Comparison of ENCODE assay signal across 17 cellular contexts in genomic region chr6:43778131-43778857, GRCh38. TPM values are rescaled to one million over a fixed set of nuclear protein-coding genes. Genes with fewer than 3 reads are reported as not detected.
DNase-seq lines count a peak whose midpoint lies in the region; ATAC-seq and TF ChIP-seq lines count a peak whose summit lies in the region.
"Had no signal": no experiment of that assay in that cellular context is flagged by ENCODE, and none has a peak within 500 bp of the region (broad histone marks: within the 10 kb centered on the region; RNA-seq: fewer than 3 reads in every experiment).

No MANE protein-coding gene starts in this region.

- H3K9ac ChIP-seq in mammary epithelial cell (ENCODE audit: insufficient read depth, low read length) = no peak overlapping the region

- H3K27ac Mint-ChIP-seq in activated naive CD8-positive, alpha-beta T cell treated with anti-CD3 and anti-CD28 coated beads for 36 hours = no peak overlapping the region
- H3K27ac Mint-ChIP-seq: H9 had no signal

- peaks cover 61% of the 10 kb centered on the region for H3K36me3 Mint-ChIP-seq in activated naive CD8-positive, alpha-beta T cell treated with anti-CD3 and anti-CD28 coated beads for 36 hours

- peaks cover 22% of the 10 kb centered on the region for H3K4me1 ChIP-seq in mammary epithelial cell (ENCODE audit: insufficient read depth, low read length)

- no peak overlapping the region for H2AFZ ChIP-seq in mammary epithelial cell (ENCODE audit: low read depth, low read length)
- H2AFZ ChIP-seq: PC-9 had no signal

- dilution Hi-C loops in mammary epithelial cell (cut with HindIII; ENCODE audit: low sequenced_read_pairs) = loop anchor here (5.0 kb wide), 3 partner anchors 39 to 106 kb away; no protein-coding TSS in a partner anchor

- no peaks in the 10 kb centered on the region for H3K9me3 ChIP-seq in mammary epithelial cell (replicated peaks; ENCODE audit: insufficient read depth, low read length)

- H3K9me3 Mint-ChIP-seq in activated naive CD8-positive, alpha-beta T cell treated with anti-CD3 and anti-CD28 coated beads for 36 hours = no peaks in the 10 kb centered on the region
- H3K9me3 Mint-ChIP-seq: CD14-positive monocyte, H9 had no signal

- intact Hi-C loops in left cardiac atrium (cut with DNase I) = no loop called here
- intact Hi-C loops in Right ventricle myocardium superior (cut with DNase I) = loop anchor here (10.0 kb wide), 1 partner anchor 227 kb away; no protein-coding TSS in a partner anchor
- intact Hi-C loops in mammary epithelial cell (cut with micrococcal nuclease) = loop anchor here (10.0 kb wide), 1 partner anchor 457 kb away; no protein-coding TSS in a partner anchor
- intact Hi-C loops in posterior vena cava (cut with DNase I) = loop anchor here in 1 of 2 donors (10.0 kb wide), 1 partner anchor 177 kb away; no protein-coding TSS in a partner anchor

- H3K27me3 ChIP-seq in mammary epithelial cell (ENCODE audit: insufficient read depth, low read length) = no peaks in the 10 kb centered on the region

- peaks cover 20% of the 10 kb centered on the region for H3K4me1 Mint-ChIP-seq in activated naive CD8-positive, alpha-beta T cell treated with anti-CD3 and anti-CD28 coated beads for 36 hours

- WGBS in mammary epithelial cell (ENCODE audit: low coverage, missing lambda C conversion rate) = 100% methylated on average over 4 of the region's 4 CpGs

- no peak overlapping the region for H3K4me3 Mint-ChIP-seq in activated naive CD8-positive, alpha-beta T cell treated with anti-CD3 and anti-CD28 coated beads for 36 hours
- H3K4me3 Mint-ChIP-seq: CD14-positive monocyte, H9 had no signal

- no peak overlapping the region for H3K4me3 ChIP-seq in mammary epithelial cell (replicated peaks in 1 of 3; ENCODE audit: insufficient read depth in 1 of 3, low read depth in 2 of 3, low read length in 3 of 3)
- H3K4me3 ChIP-seq: PC-9 had no signal

- peaks cover 63% of the 10 kb centered on the region for H3K36me3 ChIP-seq in mammary epithelial cell (ENCODE audit: insufficient read depth, low read length)

- peaks cover 16% of the 10 kb centered on the region for H4K20me1 ChIP-seq in mammary epithelial cell (ENCODE audit: insufficient read depth, low read length)

- H3K4me2 ChIP-seq in mammary epithelial cell (ENCODE audit: insufficient read depth, low read depth, low read length) = no peak overlapping the region

- H3K27ac ChIP-seq in mammary epithelial cell (ENCODE audit: insufficient read depth, low read depth, low read length) = no peak overlapping the region
- H3K27ac ChIP-seq: PC-9 had no signal

- no peak for TF ChIP-seq CTCF in mammary epithelial cell (conservative IDR thresholded peaks at IDR 0.05 in 1 of 2, IDR thresholded peaks at IDR 0.05 in 1 of 2; ENCODE audit: extremely low read depth in 1 of 2, insufficient read depth in 1 of 2, low read depth in 1 of 2, low read length in 2 of 2)

- peaks cover 9% of the 10 kb centered on the region for H3K27me3 Mint-ChIP-seq in activated naive CD8-positive, alpha-beta T cell treated with anti-CD3 and anti-CD28 coated beads for 36 hours

- in situ Hi-C loops in mammary epithelial cell (cut with MboI; ENCODE audit: low sequenced_read_pairs in 2 of 2) = loop anchor here in 1 of 2 donors (10.0 kb wide), 1 partner anchor 113 kb away; no protein-coding TSS in a partner anchor

- ATAC-seq in left cardiac atrium = no peak
- ATAC-seq in Right ventricle myocardium superior (ENCODE audit: poor library complexity) = no peak

- CTCF ChIA-PET in mammary epithelial cell (lab: Charles Lee; ENCODE audit: low non-redundant PET) = no interaction called here

- peaks cover 99% of the 10 kb centered on the region for H3K79me2 ChIP-seq in mammary epithelial cell (ENCODE audit: insufficient read depth, low read length)

- peak; percentile 26 for DNase-seq in left cardiac atrium
- no peak for DNase-seq in Right ventricle myocardium superior
- DNase-seq in mammary epithelial cell = no peak
- peak; percentile 41 for DNase-seq in posterior vena cava (ENCODE audit: low spot score)
- no peak for DNase-seq in NCI-H2107 (lab: John Stamatoyannopoulos, UW)
- no peak for DNase-seq in activated naive CD8-positive, alpha-beta T cell treated with anti-CD3 and anti-CD28 coated beads for 36 hours
- no peak for DNase-seq in NK-92 treated with Interleukin-12 subunit alpha and Interleukin-12 subunit beta, amount 100 ng/mL, for 24 hours (lab: John Stamatoyannopoulos, UW)
- DNase-seq in SKM-1 (lab: John Stamatoyannopoulos, UW; ENCODE audit: unreplicated experiment) = no peak
- DNase-seq: DMS79 treated with DMSO at 0.1 percent for 48 hours, H9, NCI-H1436 treated with DMSO at 0.1 percent for 48 hours, NCI-H2081 treated with DMSO at 0.1 percent for 48 hours, NCI-H226, NCI-H526 treated with DMSO at 0.1 percent for 48 hours, PC-9, SHP77 treated with DMSO at 0.1 percent for 48 hours had no signal

- TSS peak; percentile 2 for BruUV-seq in mammary epithelial cell (replicated peaks; lab: Mats Ljungman, UMichigan)

RNA-seq across cellular contexts. Expression of gene VEGFA, which starts 8.3 kb away (rescaled TPM):
- total RNA-seq in left cardiac atrium = 100 to 1,000 TPM; 168 to 212 TPM
- total RNA-seq in Right ventricle myocardium superior = 230 TPM
- total RNA-seq in mammary epithelial cell = 100 to 1,000 TPM; 161 to 313 TPM
- 196 TPM for polyA plus RNA-seq in mammary epithelial cell
- 634 TPM for polyA minus RNA-seq in mammary epithelial cell
- total RNA-seq in posterior vena cava = 10 to 100 TPM; 88.4 to 91.7 TPM
- total RNA-seq in activated naive CD8-positive, alpha-beta T cell treated with anti-CD3 and anti-CD28 coated beads for 36 hours = 10 to 100 TPM; 51.9 to 54.7 TPM

Comparison
In these comparisons a context has a peak if more than half of its experiments do, and no peak if none do; other contexts are left out.
1. DNase-seq: peak in left cardiac atrium (single experiment) and posterior vena cava (single experiment); none in Right ventricle myocardium superior (single experiment), mammary epithelial cell (single experiment), NCI-H2107 (single experiment), activated naive CD8-positive, alpha-beta T cell treated with anti-CD3 and anti-CD28 coated beads for 36 hours (single experiment), NK-92 treated with Interleukin-12 subunit alpha and Interleukin-12 subunit beta, amount 100 ng/mL, for 24 hours (single experiment) and SKM-1 (single experiment).
2. intact Hi-C loops: an anchor here in Right ventricle myocardium superior (10.0 kb wide) and mammary epithelial cell (10.0 kb wide); none called in left cardiac atrium.